In the genomic region with DNA sequence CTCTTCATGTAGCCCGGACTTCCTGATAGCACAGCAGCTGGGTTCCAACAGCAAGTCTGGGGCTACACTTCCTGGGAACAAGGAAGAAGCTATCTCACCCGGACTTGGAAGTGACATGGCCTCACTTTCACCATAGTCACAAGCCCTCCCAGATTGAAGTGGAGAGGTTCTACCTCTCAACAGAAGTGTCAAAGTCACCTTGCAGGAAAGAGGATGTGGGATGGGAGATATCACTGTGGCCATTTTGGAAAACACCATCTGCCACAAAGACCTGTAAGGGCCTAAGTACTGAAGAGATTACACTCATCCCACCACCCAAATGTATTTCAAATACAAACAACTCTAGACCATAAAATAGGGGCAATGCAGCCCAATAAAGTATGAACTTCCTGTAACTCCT, we compare ENCODE assay signal across 22 cellular contexts.
"Had no signal": no experiment of that assay in that cellular context is flagged by ENCODE, and none has a peak within 500 bp of the region (broad histone marks: within the 10 kb centered on the region; RNA-seq: fewer than 3 reads in every experiment).

No MANE protein-coding gene starts in this region.

- H3K27ac ChIP-seq: colonic mucosa, foreskin keratinocyte, neutrophil, psoas muscle, right lobe of liver, stomach, thoracic aorta, transverse colon had no signal

- H3K27me3 ChIP-seq: colonic mucosa, foreskin keratinocyte, right lobe of liver, stomach, transverse colon had no signal

- FAIRE-seq: endothelial cell of umbilical vein had no signal

- H3K9me3 ChIP-seq: colonic mucosa, neutrophil, psoas muscle, right lobe of liver, stomach, thoracic aorta, transverse colon had no signal

- H3K36me3 ChIP-seq: colonic mucosa, neutrophil, right lobe of liver, stomach, thoracic aorta, transverse colon had no signal

- ATAC-seq: foreskin keratinocyte, left colon, left ventricle myocardium superior, psoas muscle, right lobe of liver had no signal

- DNase-seq: colonic mucosa; dermis blood vessel endothelial cell; endodermal cell; erythroblast; foreskin keratinocyte; left colon; left ventricle myocardium superior; mesenchymal stem cell; naive B cell; psoas muscle; retina; right lobe of liver; stimulated activated CD4-positive, alpha-beta T cell treated with anti-CD3 and anti-CD28 coated beads, Interleukin-2, amount 100 ng/mL, for 24 hours; stimulated activated CD4-positive, alpha-beta T cell treated with anti-CD3 and anti-CD28 coated beads, Interleukin-4, amount 100 ng/mL, for 4 hours; stimulated activated naive CD4-positive, alpha-beta T cell; stomach; substantia nigra; transverse colon had no signal

- H3K4me1 ChIP-seq: colonic mucosa, foreskin keratinocyte had no signal

- H3K4me3 ChIP-seq: colonic mucosa, lung, psoas muscle, right lobe of liver, stomach, thoracic aorta, transverse colon had no signal
